ENCODE assay signal across 1 cellular context in the genomic region with DNA sequence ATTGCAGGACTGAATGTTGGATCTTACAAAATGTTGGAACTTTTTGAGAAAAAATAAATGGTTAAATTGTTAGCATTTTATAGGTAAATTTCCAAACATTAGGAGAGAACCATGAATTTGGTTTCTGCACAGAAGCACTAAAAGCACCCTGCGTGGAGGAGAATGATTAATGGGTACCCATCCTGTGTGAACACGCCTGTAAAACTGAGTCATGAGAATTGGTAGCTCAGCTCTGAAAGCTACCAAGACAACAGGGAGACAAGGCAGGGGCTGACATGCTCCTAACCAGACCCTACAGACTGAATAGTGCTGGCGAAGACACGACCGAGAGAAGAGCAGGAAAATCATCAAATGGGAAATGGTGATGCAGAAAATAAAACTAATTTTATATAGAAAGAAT.
TF ChIP-seq lines count a peak whose summit lies in the region.

No MANE protein-coding gene starts in this region.

TF ChIP-seq in HepG2, 621 proteins besides CTCF, POLR2A, EP300 and RAD21:
- no peak for TF ChIP-seq ZNF292 (CRISPR knock-in tag; IDR thresholded peaks at IDR 0.05; ENCODE audit: borderline replicate concordance, low read depth)
- no peak for TF ChIP-seq CENPX (CRISPR knock-in tag; IDR thresholded peaks at IDR 0.05)
- no peak for TF ChIP-seq NFATC3 (CRISPR knock-in tag; IDR thresholded peaks at IDR 0.05)
- no peak for TF ChIP-seq NR2F6 (IDR thresholded peaks at IDR 0.05)
- TF ChIP-seq NR2F6 (CRISPR knock-in tag; IDR thresholded peaks at IDR 0.05): no peak
- no peak for TF ChIP-seq PRMT3 (CRISPR knock-in tag; IDR thresholded peaks at IDR 0.05; ENCODE audit: borderline replicate concordance, low read depth)
- TF ChIP-seq ZNF264 (CRISPR knock-in tag; IDR thresholded peaks at IDR 0.05): no peak
- no peak for TF ChIP-seq ZNF883 (CRISPR knock-in tag; IDR thresholded peaks at IDR 0.05; ENCODE audit: not compliant biosample characterization)
- no peak for TF ChIP-seq SMARCC2 (IDR thresholded peaks at IDR 0.05)
- TF ChIP-seq HNRNPK (IDR thresholded peaks at IDR 0.05; ENCODE audit: low read depth, low read length, poor library complexity, severe bottlenecking): no peak
- no peak for TF ChIP-seq ZNF563 (CRISPR knock-in tag; IDR thresholded peaks at IDR 0.05)
- TF ChIP-seq BATF2 (CRISPR knock-in tag; IDR thresholded peaks at IDR 0.05): no peak
- TF ChIP-seq TRAFD1 (CRISPR knock-in tag; IDR thresholded peaks at IDR 0.05; ENCODE audit: borderline replicate concordance): no peak
- TF ChIP-seq CREB1 (IDR thresholded peaks at IDR 0.05): no peak
- no peak for TF ChIP-seq CREB1 (CRISPR knock-in tag; IDR thresholded peaks at IDR 0.05)
- TF ChIP-seq CHD4 (IDR thresholded peaks at IDR 0.05; ENCODE audit: borderline replicate concordance, low read length): no peak
- no peak for TF ChIP-seq TBL1XR1 (IDR thresholded peaks at IDR 0.05; ENCODE audit: borderline replicate concordance, low read length, partially characterized antibody)
- no peak for TF ChIP-seq PHF8 (CRISPR knock-in tag; IDR thresholded peaks at IDR 0.05)
- no peak for TF ChIP-seq RBFOX2 (IDR thresholded peaks at IDR 0.05; ENCODE audit: low read depth, low read length)
- TF ChIP-seq HNRNPH1 (optimal IDR thresholded peaks at IDR 0.05; ENCODE audit: low read depth, low read length): no peak
